In the genomic region with DNA sequence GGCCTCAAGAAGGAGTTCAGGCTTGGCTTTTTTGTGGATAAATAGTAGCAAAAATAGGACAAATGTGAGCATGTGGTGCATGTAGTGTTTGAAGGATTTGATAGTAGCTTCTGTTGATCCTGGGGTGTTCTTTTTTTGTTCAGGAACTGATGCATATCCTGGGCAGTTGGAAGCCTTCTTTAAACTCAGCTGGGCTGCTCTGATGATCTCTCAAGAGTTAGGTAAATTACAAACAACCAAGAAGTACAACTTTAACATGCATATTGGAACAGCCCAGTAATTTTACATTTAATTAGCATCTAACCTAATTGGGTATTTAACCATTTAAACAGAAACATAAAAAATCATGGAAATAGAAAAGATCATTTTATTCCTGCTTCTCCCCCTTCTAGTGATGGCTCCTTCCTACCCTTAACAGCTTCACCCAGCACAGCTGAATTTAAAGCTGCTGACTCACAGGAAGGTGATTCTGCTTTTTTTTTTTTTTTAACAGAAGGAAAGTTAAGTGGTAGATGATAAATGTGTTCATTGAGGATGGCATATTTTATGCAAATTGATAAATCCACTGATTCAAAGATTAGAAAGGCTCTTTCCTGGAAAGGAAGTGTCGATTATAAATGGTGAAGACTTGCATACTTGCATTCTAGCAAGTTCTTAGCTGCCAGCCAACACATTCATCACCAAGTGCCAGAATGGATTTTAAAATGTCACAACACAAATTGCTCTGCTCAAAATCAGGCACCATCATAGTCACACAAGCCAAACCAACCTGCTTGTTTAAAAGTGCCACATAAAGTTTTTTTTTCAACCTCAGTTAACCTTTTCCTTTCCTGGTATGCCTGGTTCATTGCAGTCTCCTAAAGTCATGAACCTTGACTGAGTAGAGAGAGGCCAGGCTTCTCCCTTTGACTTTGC, we compare ENCODE assay signal across 10 cellular contexts. TPM values are rescaled to one million over a fixed set of nuclear protein-coding genes. Genes with fewer than 3 reads are reported as not detected.
DNase-seq lines count a peak whose midpoint lies in the region; ATAC-seq and TF ChIP-seq lines count a peak whose summit lies in the region.
"Had no signal": no experiment of that assay in that cellular context is flagged by ENCODE, and none has a peak within 500 bp of the region (broad histone marks: within the 10 kb centered on the region; RNA-seq: fewer than 3 reads in every experiment).

No MANE protein-coding gene starts in this region.

- TF ChIP-seq CTCF in ovary (IDR thresholded peaks at IDR 0.05) = no peak

- H3K27ac Mint-ChIP-seq in activated T-helper 17 cell treated with anti-CD3 and anti-CD28 coated beads, Interleukin-2, amount 50 U/mL, for 72 hours = peak overlapping the region; percentile 31
- H3K27ac Mint-ChIP-seq: activated B cell treated with CpG ODN at 0.5 μM for 24 hours had no signal

- no peaks in the 10 kb centered on the region for H3K36me3 ChIP-seq in ovary

- no peak overlapping the region for H3K4me3 ChIP-seq in Jurkat, Clone E6-1 (ENCODE audit: low read length)
- no peak overlapping the region for H3K4me3 ChIP-seq in ovary

- intact Hi-C loops in ovary (cut with DNase I) = no loop called here

- TF ChIP-seq EP300 in ovary (IDR thresholded peaks at IDR 0.05) = no peak

- peaks cover 36% of the 10 kb centered on the region for H3K36me3 Mint-ChIP-seq in activated T-helper 17 cell treated with anti-CD3 and anti-CD28 coated beads, Interleukin-2, amount 50 U/mL, for 72 hours (ENCODE audit: low read depth)

- H3K27me3 Mint-ChIP-seq in activated T-helper 17 cell treated with anti-CD3 and anti-CD28 coated beads, Interleukin-2, amount 50 U/mL, for 72 hours = no peaks in the 10 kb centered on the region
- H3K27me3 Mint-ChIP-seq: activated B cell treated with CpG ODN at 0.5 μM for 24 hours had no signal

- no peaks in the 10 kb centered on the region for H3K27me3 ChIP-seq in ovary

- H3K4me1 Mint-ChIP-seq in activated T-helper 17 cell treated with anti-CD3 and anti-CD28 coated beads, Interleukin-2, amount 50 U/mL, for 72 hours = peaks cover 19% of the 10 kb centered on the region

- TF ChIP-seq POLR2A in ovary (IDR thresholded peaks at IDR 0.05) = no peak

- H3K9me3 ChIP-seq in ovary = no peaks in the 10 kb centered on the region

- no peak overlapping the region for H3K27ac ChIP-seq in ovary

- H3K4me1 ChIP-seq in ovary (ENCODE audit: insufficient read depth) = no peaks in the 10 kb centered on the region

- 73 to 86% (median 80%) methylated on average over 1 of the region's 1 CpG for WGBS in ovary, 3 donors

- H3K9me3 Mint-ChIP-seq in activated T-helper 17 cell treated with anti-CD3 and anti-CD28 coated beads, Interleukin-2, amount 50 U/mL, for 72 hours = no peaks in the 10 kb centered on the region
- H3K9me3 Mint-ChIP-seq: activated B cell treated with CpG ODN at 0.5 μM for 24 hours had no signal

- H3K4me3 Mint-ChIP-seq in activated T-helper 17 cell treated with anti-CD3 and anti-CD28 coated beads, Interleukin-2, amount 50 U/mL, for 72 hours = no peak overlapping the region
- H3K4me3 Mint-ChIP-seq: activated B cell treated with CpG ODN at 0.5 μM for 24 hours had no signal

- DNase-seq in COLO829 (ENCODE audit: low spot score) = peak; percentile 85
- peak; percentile 55 for DNase-seq in Jurkat, Clone E6-1 (ENCODE audit: low read depth, low spot score)
- peak; percentile 62 for DNase-seq in kidney glomerular epithelial cell (lab: John Stamatoyannopoulos, UW)
- DNase-seq in ovary = no peak
- DNase-seq in pons (ENCODE audit: low spot score) = no peak
- DNase-seq: activated B cell treated with CpG ODN at 0.5 μM for 24 hours, NCI-H1930 had no signal

- ATAC-seq in activated T-helper 17 cell treated with anti-CD3 and anti-CD28 coated beads, Interleukin-2, amount 50 U/mL, for 72 hours (replicated peaks) = peak; percentile 81
- ATAC-seq in HG03175 (IDR thresholded peaks at IDR 0.05; ENCODE audit: unreplicated experiment) (no peak), HG02571 (IDR thresholded peaks at IDR 0.05; ENCODE audit: unreplicated experiment) (no peak)

RNA-seq across cellular contexts. Expression of a gene that starts 20.0 kb away (rescaled TPM):
- polyA plus RNA-seq in Jurkat, Clone E6-1 (2012; ENCODE audit: insufficient read depth, insufficient read length) = 5.8 TPM
- 1 to 10 TPM; 3.4 to 9.6 TPM for total RNA-seq in activated T-helper 17 cell treated with anti-CD3 and anti-CD28 coated beads, Interleukin-2, amount 50 U/mL, for 72 hours
- 1 to 10 TPM; 2.3 to 7.7 (median 4.1) TPM for total RNA-seq in ovary
- polyA plus RNA-seq in ovary = 1 to 10 TPM; 5.0 to 9.5 TPM

RNA-seq across cellular contexts. Expression of a gene that starts 23.1 kb away (rescaled TPM):
- polyA plus RNA-seq in Jurkat, Clone E6-1 (2012; ENCODE audit: insufficient read depth, insufficient read length) = 66.4 TPM
- 10 to 100 TPM; 37.5 to 41.6 TPM for total RNA-seq in activated T-helper 17 cell treated with anti-CD3 and anti-CD28 coated beads, Interleukin-2, amount 50 U/mL, for 72 hours
- 10 to 100 TPM; 35.8 to 49.4 (median 36.2) TPM for total RNA-seq in ovary
- polyA plus RNA-seq in ovary = 10 to 100 TPM; 27.6 TPM

Comparison
In these comparisons a context has a peak if more than half of its experiments do, and no peak if none do; other contexts are left out.
1. DNase-seq: peak in COLO829 (single experiment), Jurkat, Clone E6-1 (single experiment) and kidney glomerular epithelial cell (single experiment); none in ovary (0 of 5) and pons (single experiment).